11 cellular contexts compared by ENCODE assay signal in the genomic region with DNA sequence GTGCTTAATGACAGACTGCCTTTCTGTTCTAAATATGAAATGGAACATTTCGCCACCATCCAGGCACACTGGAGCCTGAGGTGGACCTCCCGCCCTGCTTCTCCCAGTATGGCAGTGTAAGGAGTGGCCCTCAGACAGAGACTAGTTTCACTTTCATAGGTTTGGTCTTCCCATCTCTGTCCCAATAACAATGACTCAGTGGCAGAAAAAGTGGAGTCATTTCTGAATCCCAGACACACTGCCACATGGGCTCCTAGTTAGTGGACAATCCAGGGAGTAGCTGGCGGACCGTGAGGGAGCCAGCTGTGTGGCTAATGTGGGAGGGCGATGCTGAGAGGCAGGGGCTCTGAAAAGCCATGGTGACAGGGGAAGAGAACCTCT.
DNase-seq lines count a peak whose midpoint lies in the region; ATAC-seq and TF ChIP-seq lines count a peak whose summit lies in the region.
"Had no signal": no experiment of that assay in that cellular context is flagged by ENCODE, and none has a peak within 500 bp of the region (broad histone marks: within the 10 kb centered on the region; RNA-seq: fewer than 3 reads in every experiment).

No MANE protein-coding gene starts in this region.

- H3K4me3 ChIP-seq in AG10803 (ENCODE audit: low read length), result peak overlapping the region; percentile 43
- no peak overlapping the region for H3K4me3 ChIP-seq in Karpas-422 (ENCODE audit: low read length)
- H3K4me3 ChIP-seq in left lung, result no peak overlapping the region
- H3K4me3 ChIP-seq: adrenal gland, HAP-1, neural progenitor cell had no signal

- H3K27ac ChIP-seq in Karpas-422 (ENCODE audit: low read length) (no peak overlapping the region), left lung (no peak overlapping the region)
- H3K27ac ChIP-seq: adrenal gland, neural progenitor cell had no signal

- no peaks in the 10 kb centered on the region for H3K79me2 ChIP-seq in Karpas-422 (ENCODE audit: low read length)

- H3K4me3 Mint-ChIP-seq in brain, result no peak overlapping the region
- H3K4me3 Mint-ChIP-seq: neural progenitor cell had no signal

- H3K4me1 ChIP-seq in Karpas-422 (ENCODE audit: low read length), result no peaks in the 10 kb centered on the region
- H3K4me1 ChIP-seq in left lung, result no peaks in the 10 kb centered on the region
- H3K4me1 ChIP-seq: HAP-1 had no signal

- no peaks in the 10 kb centered on the region for H3K27me3 Mint-ChIP-seq in brain

- H4K20me1 ChIP-seq in Karpas-422 (ENCODE audit: insufficient read depth, low read depth, low read length), result no peaks in the 10 kb centered on the region

- H3K4me2 ChIP-seq in Karpas-422 (ENCODE audit: low read depth, low read length, poor library complexity, severe bottlenecking), result peak overlapping the region; percentile 19
- H3K4me2 ChIP-seq: neural progenitor cell had no signal

- DNase-seq in AG10803 (ENCODE audit: low read depth), result peak; percentile 82
- no peak for DNase-seq in Karpas-422
- no peak for DNase-seq in left lung
- no peak for DNase-seq in activated gamma-delta T cell (lab: John Stamatoyannopoulos, UW)
- DNase-seq in NCI-H82 (lab: John Stamatoyannopoulos, UW), result no peak
- no peak for DNase-seq in NCI-H1436 (lab: John Stamatoyannopoulos, UW)
- DNase-seq in COLO829 (ENCODE audit: low spot score), result no peak
- DNase-seq: adrenal gland had no signal

- H3K27me3 ChIP-seq in Karpas-422 (ENCODE audit: low read length) (no peaks in the 10 kb centered on the region), left lung (no peaks in the 10 kb centered on the region)
- H3K27me3 ChIP-seq: adrenal gland, neural progenitor cell had no signal

- intact Hi-C loops in left lung (cut with DNase I), result no loop called here

- H3K36me3 Mint-ChIP-seq in brain, result no peaks in the 10 kb centered on the region
- H3K36me3 Mint-ChIP-seq: neural progenitor cell had no signal

- no peaks in the 10 kb centered on the region for H3K9me2 ChIP-seq in Karpas-422 (replicated peaks; ENCODE audit: insufficient read depth, low read length)

- ATAC-seq in left lung, result peak; percentile 31

- peaks cover 20% of the 10 kb centered on the region for H3K4me1 Mint-ChIP-seq in brain

- no peaks in the 10 kb centered on the region for H3K9me3 ChIP-seq in Karpas-422 (ENCODE audit: low read length)
- H3K9me3 ChIP-seq in left lung, result no peaks in the 10 kb centered on the region
- H3K9me3 ChIP-seq: adrenal gland, HAP-1 had no signal

- no peak overlapping the region for H3K9ac ChIP-seq in Karpas-422 (ENCODE audit: low read length)
- H3K9ac ChIP-seq: neural progenitor cell had no signal

- H3K36me3 ChIP-seq in Karpas-422 (ENCODE audit: insufficient read depth, low read length) (no peaks in the 10 kb centered on the region), left lung (no peaks in the 10 kb centered on the region)
- H3K36me3 ChIP-seq: adrenal gland, HAP-1, neural progenitor cell had no signal

- TF ChIP-seq CTCF in AG10803 (conservative IDR thresholded peaks at IDR 0.05; ENCODE audit: low read length) (no peak), brain (conservative IDR thresholded peaks at IDR 0.05) (no peak), left lung (IDR thresholded peaks at IDR 0.05) (no peak)

- H2AFZ ChIP-seq in Karpas-422 (ENCODE audit: low read length), result peak overlapping the region; percentile 43; the same call in 1 of the 2 replicates
- H2AFZ ChIP-seq: neural progenitor cell had no signal

- peak overlapping the region in 3 of 5 experiments; percentile 11 to 82 (median 59) for H3K27ac Mint-ChIP-seq in brain
- H3K27ac Mint-ChIP-seq: neural progenitor cell had no signal

- H3K9me3 Mint-ChIP-seq in brain, result no peaks in the 10 kb centered on the region
- H3K9me3 Mint-ChIP-seq: neural progenitor cell had no signal
